8 cellular contexts compared by ENCODE assay signal in the genomic region with DNA sequence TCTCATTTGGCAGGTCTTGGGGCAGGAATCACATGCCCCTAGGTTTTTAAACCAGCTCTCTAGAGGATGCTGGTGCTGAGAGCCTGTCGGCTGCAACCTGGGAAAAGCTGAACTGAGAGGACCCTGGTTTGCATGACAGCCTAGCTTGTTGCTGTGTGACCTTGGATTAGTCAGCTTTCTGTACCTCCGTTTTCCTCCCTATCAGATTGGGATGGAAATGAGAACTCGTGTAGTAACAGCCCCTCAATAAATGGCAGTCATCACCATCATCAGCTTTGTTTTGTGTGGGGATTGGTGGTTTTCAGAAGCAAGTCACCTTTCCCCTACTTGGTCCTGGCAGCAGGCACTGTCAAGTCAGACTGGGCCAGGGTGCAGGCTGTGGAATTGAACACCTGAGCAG.
DNase-seq lines count a peak whose midpoint lies in the region; ATAC-seq and TF ChIP-seq lines count a peak whose summit lies in the region.

No MANE protein-coding gene starts in this region.

- peaks cover 38 to 85% (median 81%) of the 10 kb centered on the region in 9 donors for H3K4me1 ChIP-seq in heart right ventricle
- H3K4me1 ChIP-seq in muscle layer of colon (ENCODE audit: insufficient read depth, low read length): peaks cover 74% of the 10 kb centered on the region
- peaks cover 71% of the 10 kb centered on the region for H3K4me1 ChIP-seq in upper lobe of right lung

- DNase-seq in heart right ventricle (no peak), cardiac septum (ENCODE audit: low spot score) (no peak), upper lobe of right lung (no peak), NCI-H1417 treated with DMSO at 0.1 percent for 48 hours (lab: John Stamatoyannopoulos, UW) (no peak)

- WGBS in heart right ventricle, 2 donors: 29 to 39% methylated on average over 3 of the region's 3 CpGs

- peak overlapping the region; percentile 5 for H3K9ac ChIP-seq in muscle layer of colon (ENCODE audit: low read length)

- no peak for TF ChIP-seq CTCF in heart right ventricle (IDR thresholded peaks at IDR 0.05)
- no peak for TF ChIP-seq CTCF in upper lobe of right lung (IDR thresholded peaks at IDR 0.05)

- H3K27me3 ChIP-seq in heart right ventricle: no peaks in the 10 kb centered on the region
- H3K27me3 ChIP-seq in muscle layer of colon (ENCODE audit: control insufficient read depth in 1 of 2, insufficient read depth in 2 of 2, low read length in 2 of 2): no peaks in the 10 kb centered on the region
- no peaks in the 10 kb centered on the region for H3K27me3 ChIP-seq in upper lobe of right lung

- no peaks in the 10 kb centered on the region for H3K9me3 ChIP-seq in heart right ventricle
- H3K9me3 ChIP-seq in muscle layer of colon (ENCODE audit: low read length): no peaks in the 10 kb centered on the region
- H3K9me3 ChIP-seq in upper lobe of right lung: no peaks in the 10 kb centered on the region

- peaks cover 0 to 13% (median 0%) of the 10 kb centered on the region in 9 donors for H3K36me3 ChIP-seq in heart right ventricle
- no peaks in the 10 kb centered on the region for H3K36me3 ChIP-seq in muscle layer of colon (ENCODE audit: insufficient read depth, low read length)
- H3K36me3 ChIP-seq in upper lobe of right lung: no peaks in the 10 kb centered on the region

- peak overlapping the region in 9 of 10 donors; percentile 35 to 100 (median 99) for H3K27ac ChIP-seq in heart right ventricle
- H3K27ac ChIP-seq in angular gyrus (ENCODE audit: low read depth, low read length): peak overlapping the region; percentile 17
- peak overlapping the region; percentile 84 for H3K27ac ChIP-seq in muscle layer of colon (ENCODE audit: low read depth, low read length)
- H3K27ac ChIP-seq in upper lobe of right lung: peak overlapping the region; percentile 69

- ATAC-seq in heart right ventricle: no peak
- no peak for ATAC-seq in upper lobe of right lung
- no peak for ATAC-seq in GM19395 (IDR thresholded peaks at IDR 0.05; ENCODE audit: unreplicated experiment)
- ATAC-seq in HG03439 (IDR thresholded peaks at IDR 0.05; ENCODE audit: unreplicated experiment): no peak

- intact Hi-C loops in heart right ventricle (cut with DNase I): loop anchor here in 5 of 10 donors (2.0 to 10.0 kb wide), 4 partner anchors 15 to 279 kb away; partner anchors contain the start of genes RAB5IF (in 2 of the 5), MYL9 (in 1 of the 5) and NDRG3 (in 1 of the 5)
- intact Hi-C loops in cardiac septum (cut with DNase I): loop anchor here (10.0 kb wide), 1 partner anchor 399 kb away; a partner anchor contains a TSS
- intact Hi-C loops in upper lobe of right lung (cut with DNase I): no loop called here

- H3K4me3 ChIP-seq in heart right ventricle (no peak overlapping the region), muscle layer of colon (ENCODE audit: low read depth in 1 of 2, low read length in 2 of 2) (peak overlapping the region in 1 of 2 donors; percentile 12), upper lobe of right lung (no peak overlapping the region)

Comparison
In these comparisons a context has a peak if more than half of its experiments do, and no peak if none do; other contexts are left out.
1. H3K27ac ChIP-seq: peak in every context shown above with its lines; median percentile 99 in heart right ventricle; 84 in muscle layer of colon; 69 in upper lobe of right lung; 17 in angular gyrus.